ENCODE assay signal across 18 cellular contexts in the genomic region with DNA sequence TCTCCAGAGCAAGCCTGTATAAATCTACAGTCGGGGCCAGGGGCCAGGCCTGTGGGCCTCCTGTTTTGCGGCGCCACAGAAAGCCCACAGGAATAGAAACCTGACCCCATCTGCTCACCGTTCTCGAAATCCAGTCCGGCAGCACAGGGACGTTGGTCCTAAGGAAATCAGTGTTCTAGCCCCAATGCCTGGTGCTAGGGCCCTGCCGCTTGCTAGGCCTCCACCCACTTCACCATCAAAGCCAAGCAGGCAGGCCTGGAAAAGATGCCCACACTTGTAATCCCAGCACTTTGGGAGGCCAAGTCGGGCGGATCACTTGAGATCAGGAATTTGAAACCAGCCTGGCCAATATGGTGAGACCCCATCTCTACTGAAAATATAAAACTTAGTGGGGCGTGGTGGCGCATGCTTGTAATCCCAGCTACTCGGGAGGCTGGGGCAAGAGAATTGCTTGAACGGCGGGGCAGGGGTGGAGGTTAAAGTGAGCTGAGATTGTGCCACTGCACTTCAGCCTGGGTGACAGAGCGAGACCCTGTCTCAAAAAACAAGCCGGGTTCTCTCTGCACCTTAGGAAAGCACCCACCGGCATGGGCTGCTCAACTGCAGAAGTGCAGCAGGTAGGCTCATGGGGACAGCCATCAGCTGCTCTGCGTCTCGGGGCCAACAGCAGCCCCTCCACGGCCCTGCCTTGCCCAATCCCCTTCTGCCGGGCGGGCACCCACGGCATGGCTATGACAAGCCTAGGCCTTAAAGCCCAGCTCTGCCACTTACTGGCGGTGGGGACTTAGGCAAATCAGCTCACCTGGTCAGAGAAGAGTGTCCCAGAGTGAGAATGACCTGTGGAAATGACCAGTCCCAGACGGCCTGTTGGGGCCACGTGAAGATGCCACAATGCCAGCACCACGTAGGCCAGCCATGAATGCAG. TPM values are rescaled to one million over a fixed set of nuclear protein-coding genes. Genes with fewer than 3 reads are reported as not detected.
"Had no signal": no experiment of that assay in that cellular context is flagged by ENCODE, and none has a peak within 500 bp of the region (broad histone marks: within the 10 kb centered on the region; RNA-seq: fewer than 3 reads in every experiment).

No MANE protein-coding gene starts in this region.

- H3K4me3 Mint-ChIP-seq: endodermal cell; nephron; stimulated activated memory B cell treated with anti-CD40 and anti-IgM and Interleukin-4, amounts not matched to agents 10 μg/mL and 1 μg/mL and 100 μg/mL, for 72 hours; stimulated activated naive CD8-positive, alpha-beta T cell treated with anti-CD3 and anti-CD28 coated beads, Interleukin-15, amount 100 ng/mL, for 72 hours had no signal

- H3K27ac Mint-ChIP-seq: endodermal cell; stimulated activated memory B cell treated with anti-CD40 and anti-IgM and Interleukin-4, amounts not matched to agents 10 μg/mL and 1 μg/mL and 100 μg/mL, for 72 hours had no signal

- DNase-seq: caudate nucleus; effector CD4-positive, alpha-beta T cell; endodermal cell; erythroblast; foreskin keratinocyte; hippocampal formation; left lung; mesendoderm; naive B cell; small intestine; stimulated activated CD4-positive, alpha-beta T cell treated with anti-CD3 and anti-CD28 coated beads, Interleukin-4, amount 100 ng/mL, for 1 hour; stimulated activated CD8-positive, alpha-beta memory T cell treated with anti-CD3 and anti-CD28 coated beads, Interleukin-4, amount 100 ng/mL, for 48 hours; stimulated activated naive CD8-positive, alpha-beta T cell treated with anti-CD3 and anti-CD28 coated beads, Interleukin-15, amount 100 ng/mL, for 72 hours; testis had no signal

- H3K27ac ChIP-seq: coronary artery, foreskin keratinocyte, testis had no signal

- H3K9me3 ChIP-seq: left lung, testis, tibial nerve had no signal

- FAIRE-seq: small intestine had no signal

- H3K36me3 Mint-ChIP-seq: naive B cell; stimulated activated memory B cell treated with anti-CD40 and anti-IgM and Interleukin-4, amounts not matched to agents 10 μg/mL and 1 μg/mL and 100 μg/mL, for 72 hours had no signal

- H3K4me1 ChIP-seq: testis had no signal

- H3K36me3 ChIP-seq: left lung, tibial nerve had no signal

- H3K27me3 ChIP-seq: foreskin keratinocyte, testis, tibial nerve had no signal

- H3K4me3 ChIP-seq: coronary artery, left lung, testis, tibial nerve had no signal

- ATAC-seq: foreskin keratinocyte; left lung; stimulated activated memory B cell treated with anti-CD40 and anti-IgM and Interleukin-4, amounts not matched to agents 10 μg/mL and 1 μg/mL and 100 μg/mL, for 72 hours; stimulated activated naive CD8-positive, alpha-beta T cell treated with anti-CD3 and anti-CD28 coated beads, Interleukin-15, amount 100 ng/mL, for 72 hours had no signal

- H3K9me3 Mint-ChIP-seq: endodermal cell; naive B cell; nephron; stimulated activated memory B cell treated with anti-CD40 and anti-IgM and Interleukin-4, amounts not matched to agents 10 μg/mL and 1 μg/mL and 100 μg/mL, for 72 hours; stimulated activated naive CD8-positive, alpha-beta T cell treated with anti-CD3 and anti-CD28 coated beads, Interleukin-15, amount 100 ng/mL, for 72 hours had no signal

RNA-seq across cellular contexts. Expression of a gene that starts 47.4 kb away (rescaled TPM):
- total RNA-seq: foreskin keratinocyte had no signal
